ENCODE assay signal across 12 cellular contexts in genomic region chr5:68041293-68041692, GRCh38.
A peak's percentile ranks its signal among the peaks of the same experiment; 100 is the strongest.
DNase-seq lines count a peak whose midpoint lies in the region; ATAC-seq and TF ChIP-seq lines count a peak whose summit lies in the region.
"Had no signal": no experiment of that assay in that cellular context is flagged by ENCODE, and none has a peak within 500 bp of the region (broad histone marks: within the 10 kb centered on the region; RNA-seq: fewer than 3 reads in every experiment).

No MANE protein-coding gene starts in this region.

- H4K12ac ChIP-seq in trophoblast cell (ENCODE audit: low read depth, low read length): no peak overlapping the region

- H3K27ac Mint-ChIP-seq in activated B cell treated with CpG ODN at 0.5 μM for 24 hours: peak overlapping the region; percentile 80

- no peak overlapping the region for H3K14ac ChIP-seq in trophoblast cell (ENCODE audit: low read length)

- TF ChIP-seq POLR2A in breast epithelium (IDR thresholded peaks at IDR 0.05): no peak

- H3K36me3 Mint-ChIP-seq in activated B cell treated with CpG ODN at 0.5 μM for 24 hours (ENCODE audit: low read depth): no peaks in the 10 kb centered on the region

- WGBS in trophoblast cell (ENCODE audit: extremely low coverage, insufficient coverage, insufficient read length): no CpG with 5 or more reads among the region's 8 CpGs

- H3K4me3 ChIP-seq in trophoblast cell (ENCODE audit: low read depth, low read length) (no peak overlapping the region), breast epithelium (no peak overlapping the region)
- H3K4me3 ChIP-seq: body of pancreas had no signal

- H2BK120ac ChIP-seq in trophoblast cell (ENCODE audit: insufficient read depth, low read length, poor library complexity): no peak overlapping the region

- no peak overlapping the region for H3K18ac ChIP-seq in trophoblast cell (ENCODE audit: low read length)

- H2AK5ac ChIP-seq in trophoblast cell (ENCODE audit: low read length): no peak overlapping the region

- H4K91ac ChIP-seq in trophoblast cell (ENCODE audit: low read depth, low read length): no peak overlapping the region

- no peak overlapping the region for H2AFZ ChIP-seq in trophoblast cell (ENCODE audit: insufficient read depth, low read length, poor library complexity)

- ATAC-seq in GM19452 (IDR thresholded peaks at IDR 0.05; ENCODE audit: unreplicated experiment) (peak; percentile 95), HG03039 (IDR thresholded peaks at IDR 0.05; ENCODE audit: unreplicated experiment) (peak; percentile 85), activated B cell treated with CpG ODN at 0.5 μM for 24 hours (ENCODE audit: low read depth) (peak; percentile 87)
- ATAC-seq: body of pancreas, HCT116 had no signal

- no peak overlapping the region for H2BK12ac ChIP-seq in trophoblast cell (ENCODE audit: low read length)

- H2BK5ac ChIP-seq in trophoblast cell (ENCODE audit: low read depth, low read length, poor library complexity): no peak overlapping the region

- H3K27me3 Mint-ChIP-seq in activated B cell treated with CpG ODN at 0.5 μM for 24 hours: no peaks in the 10 kb centered on the region

- H3K9ac ChIP-seq in trophoblast cell (ENCODE audit: low read length): no peak overlapping the region

- H3K79me1 ChIP-seq in trophoblast cell (ENCODE audit: low read length): no peaks in the 10 kb centered on the region

- no peak overlapping the region for H3K4me2 ChIP-seq in trophoblast cell (ENCODE audit: low read length)

- H3K4me1 Mint-ChIP-seq in activated B cell treated with CpG ODN at 0.5 μM for 24 hours: peaks cover 31% of the 10 kb centered on the region
- H3K4me1 Mint-ChIP-seq: nephron had no signal

- no peaks in the 10 kb centered on the region for H3K27me3 ChIP-seq in trophoblast cell (ENCODE audit: insufficient read depth, low read length)
- H3K27me3 ChIP-seq in breast epithelium: no peaks in the 10 kb centered on the region
- H3K27me3 ChIP-seq: body of pancreas had no signal

- H3K9me3 ChIP-seq in trophoblast cell (ENCODE audit: insufficient read depth, low read depth, low read length) (no peaks in the 10 kb centered on the region), breast epithelium (no peaks in the 10 kb centered on the region)
- H3K9me3 ChIP-seq: body of pancreas had no signal

- DNase-seq in GM10266 (ENCODE audit: extremely low spot score): peak; percentile 28
- no peak for DNase-seq in activated B cell treated with CpG ODN at 0.5 μM for 24 hours
- DNase-seq in trophoblast cell: no peak
- DNase-seq in LoVo (ENCODE audit: low spot score): no peak
- no peak for DNase-seq in activated CD4-positive, alpha-beta T cell treated with anti-CD3 and anti-CD28 coated beads for 48 hours
- DNase-seq in breast epithelium (ENCODE audit: low spot score in 2 of 2): no peak
- DNase-seq: activated CD4-positive, CD25-positive, alpha-beta regulatory T cell had no signal

- intact Hi-C loops in activated B cell treated with CpG ODN at 0.5 μM for 24 hours (cut with micrococcal nuclease): loop anchor here (2.0 to 10.0 kb wide), 4 partner anchors 30 to 1036 kb away; no protein-coding TSS in a partner anchor
- intact Hi-C loops in breast epithelium (cut with DNase I; ENCODE audit: low total_unique reads): no loop called here

- no peak overlapping the region for H4K8ac ChIP-seq in trophoblast cell (ENCODE audit: low read depth, low read length)

- no peak overlapping the region for H3K23ac ChIP-seq in trophoblast cell (ENCODE audit: low read length)

- TF ChIP-seq CTCF in GM10266 (IDR thresholded peaks at IDR 0.05; ENCODE audit: control insufficient read depth, insufficient read depth, low read depth, missing control alignments) (no peak), activated B cell treated with CpG ODN at 0.5 μM for 24 hours (IDR thresholded peaks at IDR 0.05) (no peak), breast epithelium (IDR thresholded peaks at IDR 0.05) (no peak)

- POLR2A ChIA-PET in activated B cell treated with CpG ODN at 0.5 μM for 24 hours (lab: Charles Lee): interaction anchor here (0.5 to 4.8 kb wide), 9 partner anchors 142 to 1897 kb away, joined by 3 to 43 read pairs (median 5); partner anchors contain the start of gene PIK3R1

- H3K4me3 Mint-ChIP-seq in activated B cell treated with CpG ODN at 0.5 μM for 24 hours: peak overlapping the region; percentile 67
- H3K4me3 Mint-ChIP-seq: nephron had no signal

- H3K36me3 ChIP-seq in trophoblast cell (ENCODE audit: control insufficient read depth in 1 of 2, insufficient read depth in 2 of 2, low read length in 2 of 2) (no peaks in the 10 kb centered on the region), breast epithelium (no peaks in the 10 kb centered on the region)

- H3K4me1 ChIP-seq in trophoblast cell (ENCODE audit: control insufficient read depth in 1 of 2, insufficient read depth in 2 of 2, low read length in 2 of 2): no peaks in the 10 kb centered on the region
- no peaks in the 10 kb centered on the region for H3K4me1 ChIP-seq in breast epithelium
- H3K4me1 ChIP-seq: body of pancreas had no signal

- H3K4ac ChIP-seq in trophoblast cell (ENCODE audit: low read depth, low read length): no peak overlapping the region

- H3K27ac ChIP-seq in trophoblast cell (ENCODE audit: low read depth, low read length) (no peak overlapping the region), breast epithelium (no peak overlapping the region)

- no peaks in the 10 kb centered on the region for H3K9me3 Mint-ChIP-seq in activated B cell treated with CpG ODN at 0.5 μM for 24 hours

- CTCF ChIA-PET in activated B cell treated with CpG ODN at 0.5 μM for 24 hours (lab: Charles Lee): interaction anchor here (1.0 kb wide), 1 partner anchor 174 kb away, joined by 3 read pairs; the partner anchor contains the start of gene PIK3R1

- no peaks in the 10 kb centered on the region for H3K79me2 ChIP-seq in trophoblast cell (ENCODE audit: control insufficient read depth, insufficient read depth, low read length, poor library complexity)
